Comparison of ENCODE assay signal across 22 cellular contexts in the genomic region with DNA sequence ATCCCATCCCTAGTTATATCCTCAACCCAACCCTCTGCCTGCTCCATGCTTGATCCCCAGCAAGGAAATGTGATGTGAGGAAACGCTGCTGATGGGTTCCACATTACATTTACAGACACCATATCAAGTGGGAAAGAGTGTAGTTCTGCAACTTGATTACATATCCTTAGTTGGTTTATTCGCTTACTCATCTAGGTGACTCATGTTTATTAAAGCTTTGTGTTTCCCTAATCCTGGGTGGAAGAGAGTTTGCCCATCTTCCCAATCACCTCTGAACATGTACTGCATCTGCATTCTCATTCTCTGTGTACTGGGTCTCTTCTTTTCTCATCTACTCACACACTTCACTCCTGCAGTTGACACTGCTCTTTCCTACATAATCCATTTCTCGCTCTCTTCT.
DNase-seq lines count a peak whose midpoint lies in the region; ATAC-seq, FAIRE-seq and TF ChIP-seq lines count a peak whose summit lies in the region.
"Had no signal": no experiment of that assay in that cellular context is flagged by ENCODE, and none has a peak within 500 bp of the region (broad histone marks: within the 10 kb centered on the region; RNA-seq: fewer than 3 reads in every experiment).

No MANE protein-coding gene starts in this region.

- H3K36me3 Mint-ChIP-seq in activated CD4-positive, alpha-beta memory T cell treated with anti-CD3 and anti-CD28 coated beads, Interleukin-2, amount 10 ng/mL, durations not matched to agents 7 days and 5 days (ENCODE audit: low read depth): no peaks in the 10 kb centered on the region
- no peaks in the 10 kb centered on the region for H3K36me3 Mint-ChIP-seq in activated T-helper 1 cell treated with anti-CD3 and anti-CD28 coated beads, Interleukin-12 subunit alpha, Interleukin-12 subunit beta, Interleukin-2, Interleukin-4 antibody, amounts not matched to agents 30 ng/mL and 10 ng/mL and 1 ng/mL, durations not matched to agents 14 hours and 24 hours and 36 hours (ENCODE audit: low read depth)
- H3K36me3 Mint-ChIP-seq: neural progenitor cell; stimulated activated effector memory CD8-positive, alpha-beta T cell treated with anti-CD3 and anti-CD28 coated beads, Interleukin-12 subunit alpha, Interleukin-12 subunit beta, amount 100 ng/mL, for 72 hours had no signal

- H3K4ac ChIP-seq in IMR-90 (ENCODE audit: low read depth, low read length): peak overlapping the region; percentile 2; the same call in 1 of the 2 replicates

- H3K4me1 Mint-ChIP-seq in activated CD4-positive, alpha-beta memory T cell treated with anti-CD3 and anti-CD28 coated beads, Interleukin-2, amount 10 ng/mL, durations not matched to agents 7 days and 5 days: no peaks in the 10 kb centered on the region
- H3K4me1 Mint-ChIP-seq in activated T-helper 1 cell treated with anti-CD3 and anti-CD28 coated beads, Interleukin-12 subunit alpha, Interleukin-12 subunit beta, Interleukin-2, Interleukin-4 antibody, amounts not matched to agents 30 ng/mL and 10 ng/mL and 1 ng/mL, durations not matched to agents 14 hours and 24 hours and 36 hours (ENCODE audit: low read depth): no peaks in the 10 kb centered on the region
- H3K4me1 Mint-ChIP-seq: stimulated activated effector memory CD8-positive, alpha-beta T cell treated with anti-CD3 and anti-CD28 coated beads, Interleukin-12 subunit alpha, Interleukin-12 subunit beta, amount 100 ng/mL, for 72 hours; T-helper 17 cell had no signal

- no peak overlapping the region; the same call in 1 of the 2 replicates for H2AK5ac ChIP-seq in IMR-90 (ENCODE audit: low read depth, low read length)

- H3K14ac ChIP-seq in IMR-90 (replicated peaks; ENCODE audit: low read depth, low read length): no peak overlapping the region

- peak overlapping the region; percentile 13; the same call in 1 of the 3 replicates for H2BK15ac ChIP-seq in IMR-90 (ENCODE audit: low read depth, low read length)

- peak overlapping the region in 1 of 2 experiments; percentile 10; a peak in 1 of 4 replicates for H4K8ac ChIP-seq in IMR-90 (ENCODE audit: low read depth in 2 of 2, low read length in 2 of 2)

- intact Hi-C loops in IMR-90 (cut with micrococcal nuclease): no loop called here
- intact Hi-C loops in activated T-helper 1 cell treated with anti-CD3 and anti-CD28 coated beads, Interleukin-12 subunit alpha, Interleukin-12 subunit beta, Interleukin-2, Interleukin-4 antibody, amounts not matched to agents 30 ng/mL and 10 ng/mL and 1 ng/mL, durations not matched to agents 14 hours and 24 hours and 36 hours (cut with micrococcal nuclease): no loop called here

- peak overlapping the region; percentile 6 for H2BK5ac ChIP-seq in IMR-90 (ENCODE audit: low read depth, low read length, poor library complexity, severe bottlenecking)

- H3K79me1 ChIP-seq in IMR-90 (ENCODE audit: low read depth in 1 of 2, low read length in 2 of 2): no peaks in the 10 kb centered on the region

- H2AK9ac ChIP-seq in IMR-90 (replicated peaks; ENCODE audit: low read depth, low read length, poor library complexity): no peak overlapping the region

- H3K9me3 Mint-ChIP-seq in activated CD4-positive, alpha-beta memory T cell treated with anti-CD3 and anti-CD28 coated beads, Interleukin-2, amount 10 ng/mL, durations not matched to agents 7 days and 5 days: peaks cover 3% of the 10 kb centered on the region
- H3K9me3 Mint-ChIP-seq in activated T-helper 1 cell treated with anti-CD3 and anti-CD28 coated beads, Interleukin-12 subunit alpha, Interleukin-12 subunit beta, Interleukin-2, Interleukin-4 antibody, amounts not matched to agents 30 ng/mL and 10 ng/mL and 1 ng/mL, durations not matched to agents 14 hours and 24 hours and 36 hours: no peaks in the 10 kb centered on the region
- H3K9me3 Mint-ChIP-seq: neural progenitor cell had no signal

- H3K4me2 ChIP-seq in IMR-90 (ENCODE audit: low read depth, low read length): no peak overlapping the region
- H3K4me2 ChIP-seq: neural progenitor cell had no signal

- no peak overlapping the region for H3K27ac Mint-ChIP-seq in activated CD4-positive, alpha-beta memory T cell treated with anti-CD3 and anti-CD28 coated beads, Interleukin-2, amount 10 ng/mL, durations not matched to agents 7 days and 5 days
- H3K27ac Mint-ChIP-seq in activated T-helper 1 cell treated with anti-CD3 and anti-CD28 coated beads, Interleukin-12 subunit alpha, Interleukin-12 subunit beta, Interleukin-2, Interleukin-4 antibody, amounts not matched to agents 30 ng/mL and 10 ng/mL and 1 ng/mL, durations not matched to agents 14 hours and 24 hours and 36 hours: no peak overlapping the region
- H3K27ac Mint-ChIP-seq: activated T-cell treated with anti-CD3 and anti-CD28 coated beads, Interleukin-2, amount 50 U/mL, for 72 hours; CD4-positive, alpha-beta T cell; neural progenitor cell; stimulated activated effector memory CD8-positive, alpha-beta T cell treated with anti-CD3 and anti-CD28 coated beads, Interleukin-12 subunit alpha, Interleukin-12 subunit beta, amount 100 ng/mL, for 72 hours; T-helper 17 cell had no signal

- no TSS peak for BruUV-seq in IMR-90 (replicated peaks; lab: Mats Ljungman, UMichigan)

- H3K27me3 Mint-ChIP-seq in activated CD4-positive, alpha-beta memory T cell treated with anti-CD3 and anti-CD28 coated beads, Interleukin-2, amount 10 ng/mL, durations not matched to agents 7 days and 5 days: no peaks in the 10 kb centered on the region
- H3K27me3 Mint-ChIP-seq in activated T-helper 1 cell treated with anti-CD3 and anti-CD28 coated beads, Interleukin-12 subunit alpha, Interleukin-12 subunit beta, Interleukin-2, Interleukin-4 antibody, amounts not matched to agents 30 ng/mL and 10 ng/mL and 1 ng/mL, durations not matched to agents 14 hours and 24 hours and 36 hours (ENCODE audit: insufficient read depth): no peaks in the 10 kb centered on the region
- H3K27me3 Mint-ChIP-seq: CD4-positive, alpha-beta T cell; T-helper 17 cell had no signal

- no peaks in the 10 kb centered on the region for H3K9me3 ChIP-seq in IMR-90 (ENCODE audit: control insufficient read depth, insufficient read depth, low read length)
- H3K9me3 ChIP-seq: gastrocnemius medialis, thoracic aorta had no signal

- peak overlapping the region; percentile 10 for H2BK20ac ChIP-seq in IMR-90 (ENCODE audit: low read depth, low read length)

- no peak overlapping the region for H3K9ac ChIP-seq in IMR-90 (ENCODE audit: low read depth, low read length)
- H3K9ac ChIP-seq: neural progenitor cell had no signal

- no peak overlapping the region for H3K27ac ChIP-seq in IMR-90 (ENCODE audit: insufficient read depth, low read length)
- H3K27ac ChIP-seq: gastrocnemius medialis, neural progenitor cell, thoracic aorta had no signal

- peak; percentile 68 for FAIRE-seq in bronchial epithelial cell (lab: Jason Lieb, UNC)

- no peak overlapping the region for H3K4me3 Mint-ChIP-seq in activated CD4-positive, alpha-beta memory T cell treated with anti-CD3 and anti-CD28 coated beads, Interleukin-2, amount 10 ng/mL, durations not matched to agents 7 days and 5 days
- H3K4me3 Mint-ChIP-seq in activated T-helper 1 cell treated with anti-CD3 and anti-CD28 coated beads, Interleukin-12 subunit alpha, Interleukin-12 subunit beta, Interleukin-2, Interleukin-4 antibody, amounts not matched to agents 30 ng/mL and 10 ng/mL and 1 ng/mL, durations not matched to agents 14 hours and 24 hours and 36 hours: no peak overlapping the region
- H3K4me3 Mint-ChIP-seq: activated T-cell treated with anti-CD3 and anti-CD28 coated beads, Interleukin-2, amount 50 U/mL, for 72 hours; CD4-positive, alpha-beta T cell; neural progenitor cell; stimulated activated effector memory CD8-positive, alpha-beta T cell treated with anti-CD3 and anti-CD28 coated beads, Interleukin-12 subunit alpha, Interleukin-12 subunit beta, amount 100 ng/mL, for 72 hours; T-helper 17 cell had no signal

- DNase-seq in AG20443 (ENCODE audit: low spot score): peak; percentile 37
- DNase-seq in IMR-90: peak; percentile 83
- peak; percentile 78 for DNase-seq in bronchial epithelial cell (ENCODE audit: low read depth)
- DNase-seq in iris pigment epithelial cell (ENCODE audit: low read depth): peak; percentile 34
- no peak for DNase-seq in activated CD4-positive, alpha-beta memory T cell treated with anti-CD3 and anti-CD28 coated beads, Interleukin-2, amount 10 ng/mL, durations not matched to agents 7 days and 5 days
- DNase-seq in KG1 (lab: John Stamatoyannopoulos, UW): no peak
- no peak for DNase-seq in activated T-helper 1 cell treated with anti-CD3 and anti-CD28 coated beads, Interleukin-12 subunit alpha, Interleukin-12 subunit beta, Interleukin-2, Interleukin-4 antibody, amounts not matched to agents 30 ng/mL and 10 ng/mL and 1 ng/mL, durations not matched to agents 14 hours and 24 hours and 36 hours (ENCODE audit: low spot score)
- DNase-seq: activated T-cell treated with anti-CD3 and anti-CD28 coated beads, Interleukin-2, amount 50 U/mL, for 72 hours; caudate nucleus; CD4-positive, alpha-beta T cell; DMS79 treated with DMSO at 0.1 percent for 48 hours; gastrocnemius medialis; GOT3; mucosa of descending colon; NCI-H2029; SHP77 treated with DMSO at 0.1 percent for 48 hours; T-helper 17 cell had no signal

- no peak overlapping the region for H3K56ac ChIP-seq in IMR-90 (ENCODE audit: extremely low read depth, insufficient read depth, low read length)

- H3K4me1 ChIP-seq in IMR-90 (ENCODE audit: control insufficient read depth, insufficient read depth, low read length): peaks cover 13% of the 10 kb centered on the region

- WGBS in IMR-90 (ENCODE audit: extremely low coverage in 2 of 2, insufficient read length in 1 of 2), 2 experiments: 83% methylated on average over 1 of the region's 3 CpGs; no CpG with 5 or more reads in 1 of the 2 experiments

- TF ChIP-seq CTCF in IMR-90 (conservative IDR thresholded peaks at IDR 0.05; ENCODE audit: low read depth, low read length) (no peak), bronchial epithelial cell (IDR thresholded peaks at IDR 0.05; ENCODE audit: insufficient read depth, low read length, severe bottlenecking) (no peak)

- no peak overlapping the region for H3K4me3 ChIP-seq in IMR-90 (ENCODE audit: insufficient read depth, low read depth, low read length)
- no peak overlapping the region for H3K4me3 ChIP-seq in bronchial epithelial cell (ENCODE audit: low read depth, low read length)
- H3K4me3 ChIP-seq: gastrocnemius medialis, mucosa of descending colon, neural progenitor cell, thoracic aorta had no signal

- peak overlapping the region; percentile 0; the same call in 1 of the 2 replicates for H4K5ac ChIP-seq in IMR-90 (ENCODE audit: low read depth, low read length)

- peak overlapping the region; percentile 37 for H2BK120ac ChIP-seq in IMR-90 (ENCODE audit: low read depth, low read length)

- H3K36me3 ChIP-seq in IMR-90 (ENCODE audit: control insufficient read depth, insufficient read depth, low read length) (no peaks in the 10 kb centered on the region), bronchial epithelial cell (ENCODE audit: control insufficient read depth, insufficient read depth, low read length) (no peaks in the 10 kb centered on the region)
- H3K36me3 ChIP-seq: gastrocnemius medialis, neural progenitor cell, thoracic aorta had no signal

- H3K27me3 ChIP-seq in IMR-90 (ENCODE audit: control insufficient read depth, insufficient read depth, low read length) (no peaks in the 10 kb centered on the region), bronchial epithelial cell (ENCODE audit: control insufficient read depth, insufficient read depth, low read length) (no peaks in the 10 kb centered on the region)
- H3K27me3 ChIP-seq: gastrocnemius medialis, neural progenitor cell had no signal

- POLR2A ChIA-PET in IMR-90 (lab: Charles Lee; ENCODE audit: unreplicated experiment): no interaction called here
- POLR2A ChIA-PET in activated CD4-positive, alpha-beta memory T cell treated with anti-CD3 and anti-CD28 coated beads, Interleukin-2, amount 10 ng/mL, durations not matched to agents 7 days and 5 days (lab: Charles Lee): no interaction called here

- H3K23ac ChIP-seq in IMR-90 (ENCODE audit: low read depth, low read length): 0 out of 2 replicates have a peak overlapping the region, but pooled peaks have one; percentile 10

- TF ChIP-seq RAD21 in IMR-90 (IDR thresholded peaks at IDR 0.05; ENCODE audit: low read length): 0 out of 2 replicates have a peak, but pooled peaks have one; percentile 7

- no peaks in the 10 kb centered on the region for H4K20me1 ChIP-seq in IMR-90 (ENCODE audit: insufficient read depth, low read length)

- H4K91ac ChIP-seq in IMR-90 (ENCODE audit: insufficient read depth, low read depth, low read length): no peak overlapping the region

- no peak overlapping the region for H2AFZ ChIP-seq in IMR-90 (replicated peaks; ENCODE audit: low read length, poor library complexity)
- H2AFZ ChIP-seq: neural progenitor cell had no signal

- CTCF ChIA-PET in IMR-90 (lab: Yijun Ruan, JAX): no interaction called here
- CTCF ChIA-PET in activated CD4-positive, alpha-beta memory T cell treated with anti-CD3 and anti-CD28 coated beads, Interleukin-2, amount 10 ng/mL, durations not matched to agents 7 days and 5 days (lab: Charles Lee): no interaction called here

- in situ Hi-C loops in IMR-90 (cut with MboI; ENCODE audit: low sequenced_read_pairs): no loop called here

- H3K9me1 ChIP-seq in IMR-90 (ENCODE audit: insufficient read depth, low read length): peaks cover 6% of the 10 kb centered on the region; the same call in 1 of the 2 replicates

- H3K18ac ChIP-seq in IMR-90 (ENCODE audit: low read depth, low read length): peak overlapping the region; percentile 17; the same call in 1 of the 2 replicates

- no peak for TF ChIP-seq POLR2A in IMR-90 (IDR thresholded peaks at IDR 0.05; ENCODE audit: low read depth, low read length)

- dilution Hi-C loops in IMR-90 (cut with HindIII; ENCODE audit: low sequenced_read_pairs, unreplicated experiment): no loop called here

- ATAC-seq in IMR-90 (ENCODE audit: low read depth): peak; percentile 79
- no peak for ATAC-seq in GM21528 (IDR thresholded peaks at IDR 0.05; ENCODE audit: low FRiP score, unreplicated experiment)
- ATAC-seq: activated T-cell treated with anti-CD3 and anti-CD28 coated beads, Interleukin-2, amount 50 U/mL, for 72 hours; gastrocnemius medialis; left lobe of liver; mucosa of descending colon; stimulated activated effector memory CD8-positive, alpha-beta T cell treated with anti-CD3 and anti-CD28 coated beads, Interleukin-12 subunit alpha, Interleukin-12 subunit beta, amount 100 ng/mL, for 72 hours; T-helper 17 cell had no signal

Comparison
In these comparisons a context has a peak if more than half of its experiments do, and no peak if none do; other contexts are left out.
1. DNase-seq: peak in AG20443 (single experiment), IMR-90 (single experiment), bronchial epithelial cell (single experiment) and iris pigment epithelial cell (single experiment); none in activated CD4-positive, alpha-beta memory T cell treated with anti-CD3 and anti-CD28 coated beads, Interleukin-2, amount 10 ng/mL, durations not matched to agents 7 days and 5 days (single experiment), KG1 (single experiment) and activated T-helper 1 cell treated with anti-CD3 and anti-CD28 coated beads, Interleukin-12 subunit alpha, Interleukin-12 subunit beta, Interleukin-2, Interleukin-4 antibody, amounts not matched to agents 30 ng/mL and 10 ng/mL and 1 ng/mL, durations not matched to agents 14 hours and 24 hours and 36 hours (single experiment).